ENCODE assay signal across 2 cellular contexts in the genomic region with DNA sequence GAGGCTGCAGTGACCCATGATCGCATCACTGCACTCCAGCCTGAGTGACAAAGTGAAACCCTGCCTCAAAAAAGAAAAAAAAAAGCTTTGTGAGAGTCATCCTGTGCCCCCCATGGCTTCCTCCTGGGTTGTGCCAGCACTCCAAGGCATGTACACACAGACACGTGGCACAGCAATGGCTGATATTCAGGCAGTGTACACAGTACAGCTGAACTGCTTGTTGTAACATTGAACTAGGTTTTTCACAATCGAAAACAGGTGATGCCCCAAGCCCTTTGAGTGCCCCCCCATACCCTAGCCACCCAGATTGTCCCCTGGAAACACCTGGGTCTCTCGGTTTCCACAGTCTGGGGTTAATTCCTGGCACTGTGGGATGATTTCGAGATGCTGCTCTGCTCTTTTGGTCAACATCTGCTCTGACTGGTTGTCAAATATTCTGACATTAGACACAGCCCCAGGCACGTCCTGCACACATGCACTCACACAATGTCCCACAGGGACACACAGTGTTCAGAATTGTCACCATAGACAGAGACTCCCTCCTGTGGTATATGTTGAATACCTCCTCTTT.
TF ChIP-seq lines count a peak whose summit lies in the region.

No MANE protein-coding gene starts in this region.

TF ChIP-seq in SK-N-SH treated with all-trans-retinoic acid at 6 μM for 48 hours, 23 proteins besides CTCF, POLR2A, EP300 and RAD21 (continued from another document):
- TF ChIP-seq PPARA (CRISPR knock-in tag; IDR thresholded peaks at IDR 0.05; ENCODE audit: borderline replicate concordance) (no peak), TOX (CRISPR knock-in tag; IDR thresholded peaks at IDR 0.05; ENCODE audit: borderline replicate concordance) (no peak), ZFP30 (CRISPR knock-in tag; IDR thresholded peaks at IDR 0.05) (no peak), ZFP3 (CRISPR knock-in tag; IDR thresholded peaks at IDR 0.05) (no peak), ZC3H10 (CRISPR knock-in tag; IDR thresholded peaks at IDR 0.05) (no peak)

TF ChIP-seq in SK-N-SH, 30 proteins besides CTCF, POLR2A, EP300 and RAD21 (continued from another document):
- TF ChIP-seq, protein P1, sequence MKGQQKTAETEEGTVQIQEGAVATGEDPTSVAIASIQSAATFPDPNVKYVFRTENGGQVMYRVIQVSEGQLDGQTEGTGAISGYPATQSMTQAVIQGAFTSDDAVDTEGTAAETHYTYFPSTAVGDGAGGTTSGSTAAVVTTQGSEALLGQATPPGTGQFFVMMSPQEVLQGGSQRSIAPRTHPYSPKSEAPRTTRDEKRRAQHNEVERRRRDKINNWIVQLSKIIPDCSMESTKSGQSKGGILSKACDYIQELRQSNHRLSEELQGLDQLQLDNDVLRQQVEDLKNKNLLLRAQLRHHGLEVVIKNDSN (IDR thresholded peaks at IDR 0.05; ENCODE audit: borderline replicate concordance, low read depth) = no peak
- TF ChIP-seq SIN3A (IDR thresholded peaks at IDR 0.05; ENCODE audit: borderline replicate concordance, low read depth, low read length) = no peak
